11 cellular contexts compared by ENCODE assay signal in the genomic region with DNA sequence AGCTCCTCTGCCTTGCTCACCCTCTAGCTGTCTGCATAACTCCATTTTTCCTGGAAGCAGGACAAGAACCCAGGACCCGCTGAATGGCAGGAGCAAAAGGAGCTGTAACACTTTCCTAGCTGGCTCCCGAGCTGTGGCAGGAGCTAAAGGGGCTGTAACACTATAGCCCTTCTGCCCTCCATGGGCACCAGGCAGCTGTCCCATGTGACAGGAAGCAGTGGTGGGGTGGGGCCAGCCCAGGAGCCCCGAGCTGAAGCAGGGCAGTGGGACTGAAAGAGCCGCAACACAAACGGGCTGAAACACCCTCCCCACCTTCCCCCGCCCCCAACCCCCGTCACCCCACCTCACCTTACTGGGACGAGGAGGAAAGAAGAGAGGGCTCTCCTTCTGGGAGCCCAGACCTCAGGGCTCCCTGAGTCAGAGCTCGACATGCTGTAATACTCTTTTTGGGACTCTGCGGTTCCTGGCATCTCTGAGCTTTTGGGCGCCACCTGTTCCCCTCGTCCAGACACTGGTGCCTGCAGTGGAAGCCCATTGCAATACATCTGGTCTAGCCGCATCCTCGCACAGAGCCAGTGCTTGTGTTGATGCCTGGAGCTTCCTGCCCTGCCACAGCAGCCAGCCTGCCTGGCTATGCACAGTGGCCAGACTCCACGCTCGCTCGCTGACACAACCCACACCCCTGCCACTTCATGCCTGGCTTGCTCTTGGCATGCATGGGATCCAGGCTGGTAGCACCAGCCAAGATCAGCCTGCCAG. TPM values are rescaled to one million over a fixed set of nuclear protein-coding genes. Genes with fewer than 3 reads are reported as not detected.
DNase-seq lines count a peak whose midpoint lies in the region; ATAC-seq and TF ChIP-seq lines count a peak whose summit lies in the region.
"Had no signal": no experiment of that assay in that cellular context is flagged by ENCODE, and none has a peak within 500 bp of the region (broad histone marks: within the 10 kb centered on the region; RNA-seq: fewer than 3 reads in every experiment).

No MANE protein-coding gene starts in this region.

- DNase-seq in M059J (ENCODE audit: low read depth) (peak; percentile 25), mesenchymal stem cell (no peak), RWPE1 (ENCODE audit: low spot score) (no peak), posterior vena cava (ENCODE audit: low spot score) (no peak), globus pallidus (ENCODE audit: low spot score) (no peak)
- DNase-seq in activated naive CD4-positive, alpha-beta T cell treated with anti-CD3 and anti-CD28 coated beads, Interleukin-2, amount 50 U/mL, for 16 hours, result peak; percentile 29
- DNase-seq in stimulated activated CD4-positive, alpha-beta T cell treated with anti-CD3 and anti-CD28 coated beads, Interleukin-4, amount 100 ng/mL, for 24 hours, result peak; percentile 27

- peaks cover 3% of the 10 kb centered on the region for H3K4me1 ChIP-seq in mesenchymal stem cell (ENCODE audit: control insufficient read depth, insufficient read depth, low read depth, low read length)

- H3K4me2 ChIP-seq in mesenchymal stem cell (ENCODE audit: low read length, poor library complexity, severe bottlenecking), result no peak overlapping the region
- H3K4me2 ChIP-seq: KMS-11 had no signal

- H3K14ac ChIP-seq in mesenchymal stem cell (ENCODE audit: low read length in 2 of 2), result no peak overlapping the region

- H3K27ac ChIP-seq in mesenchymal stem cell (ENCODE audit: low read length, poor library complexity, severe bottlenecking) (no peak overlapping the region), RWPE1 (no peak overlapping the region)
- H3K27ac ChIP-seq: KMS-11, neutrophil, VCaP had no signal

- H3K4me3 ChIP-seq in mesenchymal stem cell (ENCODE audit: insufficient read depth in 1 of 2, low read depth in 1 of 2, low read length in 2 of 2), result no peak overlapping the region

- CTCF ChIA-PET in RWPE1 (lab: Yijun Ruan, JAX), result interaction anchor here (0.5 kb wide), 1 partner anchor 209 kb away, joined by 4 read pairs; no protein-coding TSS in a partner anchor

- ATAC-seq in GM21367 (IDR thresholded peaks at IDR 0.05; ENCODE audit: unreplicated experiment), result peak; percentile 80

- H3K36me3 ChIP-seq in mesenchymal stem cell (ENCODE audit: control insufficient read depth in 1 of 2, insufficient read depth in 2 of 2, low read depth in 1 of 2, low read length in 2 of 2), result no peaks in the 10 kb centered on the region
- H3K36me3 ChIP-seq: neutrophil had no signal

- no peak overlapping the region for H3K18ac ChIP-seq in mesenchymal stem cell (ENCODE audit: low read depth in 1 of 2, low read length in 2 of 2)

- H3K9me3 ChIP-seq in mesenchymal stem cell (ENCODE audit: control insufficient read depth, low read length), result no peaks in the 10 kb centered on the region
- H3K9me3 ChIP-seq: neutrophil had no signal

- no peak overlapping the region for H2BK15ac ChIP-seq in mesenchymal stem cell (ENCODE audit: low read depth, poor library complexity, severe bottlenecking)

- H2BK120ac ChIP-seq in mesenchymal stem cell (ENCODE audit: low read depth, low read length), result no peak overlapping the region

- H3K4ac ChIP-seq in mesenchymal stem cell (ENCODE audit: low read depth in 1 of 2, low read length in 2 of 2), result no peak overlapping the region

- H3K79me1 ChIP-seq in mesenchymal stem cell (replicated peaks; ENCODE audit: low read length, poor library complexity, severe bottlenecking), result no peaks in the 10 kb centered on the region

- no peak overlapping the region for H2AFZ ChIP-seq in mesenchymal stem cell (ENCODE audit: low read depth, low read length)

- H2AK5ac ChIP-seq in mesenchymal stem cell (ENCODE audit: low read length, severe bottlenecking), result no peak overlapping the region

- intact Hi-C loops in posterior vena cava (cut with DNase I), result no loop called here

- H4K91ac ChIP-seq in mesenchymal stem cell (ENCODE audit: low read length), result no peak overlapping the region

- H2BK5ac ChIP-seq in mesenchymal stem cell (ENCODE audit: low read depth, low read length, poor library complexity, severe bottlenecking), result no peak overlapping the region

- no peak overlapping the region for H2BK12ac ChIP-seq in mesenchymal stem cell (ENCODE audit: low read length in 2 of 2)

- TF ChIP-seq CTCF in RWPE1 (conservative IDR thresholded peaks at IDR 0.05; ENCODE audit: low read depth), result no peak

- no peak overlapping the region for H4K8ac ChIP-seq in mesenchymal stem cell (ENCODE audit: low read length)

- H3K9ac ChIP-seq in mesenchymal stem cell (ENCODE audit: low read length), result no peak overlapping the region
- H3K9ac ChIP-seq: KMS-11 had no signal

- no peak overlapping the region for H3K23ac ChIP-seq in mesenchymal stem cell (ENCODE audit: low read length in 2 of 2)

- POLR2A ChIA-PET in RWPE1 (lab: Yijun Ruan, JAX; ENCODE audit: low non-redundant PET), result no interaction called here

- 86% methylated on average over 15 of the region's 17 CpGs for WGBS in mesenchymal stem cell

- H3K27me3 ChIP-seq in mesenchymal stem cell (ENCODE audit: control insufficient read depth in 1 of 2, insufficient read depth in 1 of 2, low read length in 2 of 2), result no peaks in the 10 kb centered on the region
- H3K27me3 ChIP-seq: neutrophil had no signal

RNA-seq across cellular contexts. Expression of a gene that starts 39.4 kb away (rescaled TPM):
- 15.0 and 23.3 TPM in 2 replicates for total RNA-seq in M059J (2014; rRNA removed; shearing (Covaris generic))
- polyA plus RNA-seq in mesenchymal stem cell (2013, experiment 1 of 2), result 11.3 TPM
- 11.1 TPM for polyA plus RNA-seq in mesenchymal stem cell (2013, experiment 2 of 2)
- 10 to 100 TPM; 23.8 to 31.6 TPM for total RNA-seq in posterior vena cava

Comparison
In these comparisons a context has a peak if more than half of its experiments do, and no peak if none do; other contexts are left out.
1. DNase-seq: peak in M059J (single experiment), activated naive CD4-positive, alpha-beta T cell treated with anti-CD3 and anti-CD28 coated beads, Interleukin-2, amount 50 U/mL, for 16 hours (single experiment) and stimulated activated CD4-positive, alpha-beta T cell treated with anti-CD3 and anti-CD28 coated beads, Interleukin-4, amount 100 ng/mL, for 24 hours (single experiment); none in mesenchymal stem cell (single experiment), RWPE1 (single experiment), posterior vena cava (single experiment) and globus pallidus (single experiment).